ENCODE assay signal across 20 cellular contexts in genomic region chr1:34073028-34073730, GRCh38.
DNase-seq lines count a peak whose midpoint lies in the region; ATAC-seq, FAIRE-seq and TF ChIP-seq lines count a peak whose summit lies in the region.
"Had no signal": no experiment of that assay in that cellular context is flagged by ENCODE, and none has a peak within 500 bp of the region (broad histone marks: within the 10 kb centered on the region; RNA-seq: fewer than 3 reads in every experiment).

No MANE protein-coding gene starts in this region.

- no peak overlapping the region for H3K4ac ChIP-seq in H1 (replicated peaks; ENCODE audit: insufficient read length, low read depth, low read length)

- H3K4me2 ChIP-seq in SK-N-SH (no peak overlapping the region), H1 (ENCODE audit: insufficient read depth in 1 of 2, low read depth in 2 of 2, low read length in 2 of 2) (no peak overlapping the region)
- H3K4me2 ChIP-seq: A549; BLaER1 treated with 17β-estradiol and CSF1 and Interleukin-3, amounts not matched to agents 10 nM and 100 nM had no signal

- WGBS in SK-N-SH (ENCODE audit: low lambda C conversion rate), result 12% methylated on average over 3 of the region's 3 CpGs
- whole genome bisulfite sequencing in H1 (ENCODE audit: extremely low coverage in 1 of 2, insufficient coverage in 1 of 2, insufficient read length in 1 of 2, insufficient replicate concordance in 2 of 2, low coverage in 1 of 2, low lambda C conversion rate in 2 of 2, missing lambda C conversion rate in 1 of 2), 2 experiments, result 72% methylated on average over 3 of the region's 3 CpGs; no CpG with 5 or more reads in 1 of the 2 experiments
- WGBS in pancreas, 2 donors, result 10% methylated on average over 3 of the region's 3 CpGs

- H3K56ac ChIP-seq in H1 (replicated peaks; ENCODE audit: insufficient read length, low read depth, low read length), result no peak overlapping the region

- H2BK12ac ChIP-seq in H1 (ENCODE audit: low read depth, low read length), result no peak overlapping the region

- H3K9me3 ChIP-seq in SK-N-SH (no peaks in the 10 kb centered on the region), H1 (ENCODE audit: insufficient read depth in 2 of 2, low read depth in 1 of 2, low read length in 1 of 2) (peaks cover 11 to 13% of the 10 kb centered on the region in 2 experiments), pancreas (no peaks in the 10 kb centered on the region)
- H3K9me3 ChIP-seq: A549, Caco-2 had no signal

- no peaks in the 10 kb centered on the region for H3K79me2 ChIP-seq in SK-N-SH (ENCODE audit: insufficient read depth)
- peaks cover 4 to 23% of the 10 kb centered on the region in 2 experiments; a peak in 2 of 4 replicates for H3K79me2 ChIP-seq in H1 (ENCODE audit: control insufficient read depth in 1 of 2, insufficient read depth in 2 of 2, low read length in 2 of 2)

- no peak overlapping the region for H4K91ac ChIP-seq in H1 (replicated peaks; ENCODE audit: insufficient read length, low read length)

- no peak overlapping the region for H3K14ac ChIP-seq in H1 (ENCODE audit: insufficient read length)

- H3K36me3 ChIP-seq in SK-N-SH (replicated peaks in 1 of 2; ENCODE audit: control insufficient read depth in 1 of 2, insufficient read depth in 2 of 2, low read length in 1 of 2) (no peaks in the 10 kb centered on the region), H1 (ENCODE audit: control insufficient read depth in 2 of 4, insufficient read depth in 4 of 4, low read length in 3 of 4) (peaks cover 0 to 10% (median 0%) of the 10 kb centered on the region in 4 experiments; a peak in 1 of 8 replicates), pancreas (no peaks in the 10 kb centered on the region)
- H3K36me3 ChIP-seq: BLaER1 treated with 17β-estradiol and CSF1 and Interleukin-3, amounts not matched to agents 10 nM and 100 nM had no signal

- H2BK120ac ChIP-seq in H1 (replicated peaks; ENCODE audit: low read depth, low read length), result no peak overlapping the region

- TF ChIP-seq CTCF in SK-N-SH (IDR thresholded peaks at IDR 0.05) (no peak), H1 (IDR thresholded peaks at IDR 0.05; ENCODE audit: control extremely low read depth in 1 of 3, insufficient read depth in 1 of 3, low read depth in 1 of 3, low read length in 3 of 3) (no peak), pancreas (IDR thresholded peaks at IDR 0.05) (no peak)

- ATAC-seq in SK-N-SH treated with all-trans-retinoic acid at 6 μM for 48 hours, result no peak
- peak; percentile 95 to 97 (median 96) for ATAC-seq in pancreas
- no peak for ATAC-seq in HG02610 (IDR thresholded peaks at IDR 0.05; ENCODE audit: unreplicated experiment)
- ATAC-seq: A549; CD8-positive, alpha-beta T cell had no signal

- peaks cover 10% of the 10 kb centered on the region; the same call in 1 of the 2 replicates for H3K79me1 ChIP-seq in H1 (ENCODE audit: low read depth, low read length)

- H3K23ac ChIP-seq in H1 (ENCODE audit: insufficient read length), result no peak overlapping the region

- no peak overlapping the region for H2BK15ac ChIP-seq in H1 (ENCODE audit: low read length)

- H3K4me3 ChIP-seq in SK-N-SH (ENCODE audit: low read depth in 2 of 2, low read length in 1 of 2) (no peak overlapping the region), H1 (ENCODE audit: extremely low read depth in 1 of 4, insufficient read depth in 2 of 4, low read depth in 3 of 4, low read length in 4 of 4) (no peak overlapping the region), pancreas (no peak overlapping the region)
- H3K4me3 ChIP-seq: A549; BLaER1 treated with 17β-estradiol and CSF1 and Interleukin-3, amounts not matched to agents 10 nM and 100 nM had no signal

- CTCF ChIA-PET in SK-N-SH (lab: Yijun Ruan, JAX), result no interaction called here
- CTCF ChIA-PET in H1 (lab: Charles Lee; ENCODE audit: partially characterized antibody), result no interaction called here

- H3K9me2 ChIP-seq in SK-N-SH, result no peaks in the 10 kb centered on the region

- no peak overlapping the region for H4K5ac ChIP-seq in H1 (ENCODE audit: insufficient read length, low read depth, low read length)

- no peak overlapping the region for H3K18ac ChIP-seq in H1 (ENCODE audit: extremely low read depth, low read length)

- FAIRE-seq in H1 (lab: Jason Lieb, UNC) (no peak), pancreas (lab: Jason Lieb, UNC) (no peak)
- FAIRE-seq: A549, D721Med, G401.6, GM12891 had no signal

- no peak for TF ChIP-seq POLR2A in H1 (IDR thresholded peaks at IDR 0.05; ENCODE audit: control extremely low read depth in 1 of 2, low read depth in 2 of 2, low read length in 2 of 2)

- no peaks in the 10 kb centered on the region for H3K23me2 ChIP-seq in H1 (ENCODE audit: low read depth, low read length)

- H4K8ac ChIP-seq in H1 (ENCODE audit: extremely low read depth, insufficient read depth, low read length), result no peak overlapping the region

- H3K27ac ChIP-seq in SK-N-SH (ENCODE audit: low read depth in 2 of 2, low read length in 1 of 2) (no peak overlapping the region), H1 (ENCODE audit: low read depth, low read length) (no peak overlapping the region), pancreas (peak overlapping the region; percentile 31 to 59 (median 48))
- H3K27ac ChIP-seq: 22Rv1; A549; BLaER1 treated with 17β-estradiol and CSF1 and Interleukin-3, amounts not matched to agents 10 nM and 100 nM; C4-2B had no signal

- no peak overlapping the region for H2AFZ ChIP-seq in SK-N-SH (ENCODE audit: low read depth)
- H2AFZ ChIP-seq in H1 (ENCODE audit: low read length), result no peak overlapping the region

- no peak overlapping the region for H2AK5ac ChIP-seq in H1 (ENCODE audit: low read depth, low read length)

- H3K9ac ChIP-seq in SK-N-SH (no peak overlapping the region), H1 (replicated peaks in 1 of 4; ENCODE audit: extremely low read depth in 1 of 4, low read depth in 3 of 4, low read length in 3 of 4) (peak overlapping the region in 1 of 4 experiments; percentile 25; a peak in 2 of 7 replicates)
- H3K9ac ChIP-seq: BLaER1 treated with 17β-estradiol and CSF1 and Interleukin-3, amounts not matched to agents 10 nM and 100 nM had no signal

- POLR2A ChIA-PET in SK-N-SH (lab: Yijun Ruan, JAX), result no interaction called here
- POLR2A ChIA-PET in H1 (lab: Charles Lee; ENCODE audit: partially characterized antibody), result no interaction called here

- intact Hi-C loops in pancreas (cut with DNase I), result no loop called here

- no peak overlapping the region for H2BK20ac ChIP-seq in H1 (ENCODE audit: low read length)

- no peaks in the 10 kb centered on the region for H3K27me3 ChIP-seq in SK-N-SH (ENCODE audit: insufficient read depth)
- no peaks in the 10 kb centered on the region for H3K27me3 ChIP-seq in H1 (replicated peaks in 1 of 4; ENCODE audit: control insufficient read depth in 3 of 4, extremely low read depth in 1 of 4, insufficient read depth in 3 of 4, low read length in 3 of 4)
- H3K27me3 ChIP-seq in pancreas, result no peaks in the 10 kb centered on the region
- H3K27me3 ChIP-seq: BLaER1 treated with 17β-estradiol and CSF1 and Interleukin-3, amounts not matched to agents 10 nM and 100 nM had no signal

- H4K20me1 ChIP-seq in SK-N-SH (ENCODE audit: insufficient read depth) (no peaks in the 10 kb centered on the region), H1 (replicated peaks in 1 of 2; ENCODE audit: control insufficient read depth in 1 of 2, insufficient read depth in 2 of 2, low read length in 2 of 2) (peaks cover 1 to 3% of the 10 kb centered on the region in 2 experiments)
- H4K20me1 ChIP-seq: BLaER1 treated with 17β-estradiol and CSF1 and Interleukin-3, amounts not matched to agents 10 nM and 100 nM had no signal

- TF ChIP-seq RAD21 in SK-N-SH (IDR thresholded peaks at IDR 0.05; ENCODE audit: low read length), result peak; percentile 5; the same call in 1 of the 2 replicates
- TF ChIP-seq RAD21 in H1 (IDR thresholded peaks at IDR 0.05 in 1 of 2, conservative IDR thresholded peaks at IDR 0.05 in 1 of 2; ENCODE audit: low read depth in 2 of 2, low read length in 2 of 2), result no peak

- H3K4me1 ChIP-seq in SK-N-SH (ENCODE audit: control insufficient read depth in 1 of 2, insufficient read depth in 2 of 2, low read depth in 1 of 2, low read length in 1 of 2) (no peaks in the 10 kb centered on the region; a peak in 1 of 4 replicates), H1 (replicated peaks in 1 of 4; ENCODE audit: control insufficient read depth in 3 of 4, insufficient read depth in 4 of 4, low read length in 3 of 4) (peaks cover 0 to 22% (median under 1%) of the 10 kb centered on the region in 4 experiments; a peak in 3 of 7 replicates), pancreas (peaks cover 6 to 13% (median 7%) of the 10 kb centered on the region in 3 donors)
- H3K4me1 ChIP-seq: A549, Caco-2 had no signal

- 0 out of 2 replicates have a peak overlapping the region, but pooled peaks have one; percentile 5 for H2BK5ac ChIP-seq in H1 (ENCODE audit: low read depth, low read length)

- no peaks in the 10 kb centered on the region for H3F3A ChIP-seq in SK-N-SH (replicated peaks; ENCODE audit: insufficient read depth)

- DNase-seq in SK-N-SH (peak; percentile 38), H1 (ENCODE audit: low read depth in 1 of 2, low spot score in 2 of 2) (no peak), pancreas (peak in 4 of 6 donors; percentile 60 to 80 (median 72))
- DNase-seq in activated T-cell treated with anti-CD3 and anti-CD28 coated beads, Interleukin-2, amount 50 U/mL, for 1 hour, result no peak
- DNase-seq: AML-193; Caco-2; Calu3; CD4-positive, alpha-beta T cell; CD8-positive, alpha-beta T cell; DMS79 treated with DMSO at 0.1 percent for 48 hours; GF-D8 had no signal

- TF ChIP-seq EP300 in SK-N-SH (IDR thresholded peaks at IDR 0.05; ENCODE audit: borderline replicate concordance in 1 of 2, low read depth in 1 of 2, low read length in 1 of 2), result peak in 1 of 2 experiments; percentile 54; a peak in 2 of 4 replicates
- no peak for TF ChIP-seq EP300 in H1 (IDR thresholded peaks at IDR 0.05; ENCODE audit: borderline replicate concordance in 1 of 2, low read depth in 2 of 2, low read length in 2 of 2)

TF ChIP-seq in SK-N-SH treated with all-trans-retinoic acid at 6 μM for 48 hours, 23 proteins besides CTCF, POLR2A, EP300 and RAD21 (continues in another document):
- TF ChIP-seq PPARA (CRISPR knock-in tag; IDR thresholded peaks at IDR 0.05; ENCODE audit: borderline replicate concordance), result no peak
- TF ChIP-seq OSR1 (CRISPR knock-in tag; IDR thresholded peaks at IDR 0.05), result no peak
- no peak for TF ChIP-seq ZNF70 (CRISPR knock-in tag; IDR thresholded peaks at IDR 0.05)
- no peak for TF ChIP-seq GLIS3 (CRISPR knock-in tag; IDR thresholded peaks at IDR 0.05)
- TF ChIP-seq BACH2 (CRISPR knock-in tag; IDR thresholded peaks at IDR 0.05; ENCODE audit: borderline replicate concordance), result no peak
- TF ChIP-seq SNAI2 (CRISPR knock-in tag; IDR thresholded peaks at IDR 0.05), result no peak
- no peak for TF ChIP-seq ZFP3 (CRISPR knock-in tag; IDR thresholded peaks at IDR 0.05)

TF ChIP-seq in H1, 55 proteins besides CTCF, POLR2A, EP300 and RAD21 (continues in another document):
- no peak for TF ChIP-seq RFX5 (IDR thresholded peaks at IDR 0.05; ENCODE audit: borderline replicate concordance, low read depth, low read length)
- TF ChIP-seq SIN3A (conservative IDR thresholded peaks at IDR 0.05 in 1 of 2, IDR thresholded peaks at IDR 0.05 in 1 of 2; ENCODE audit: low read depth in 1 of 2, low read length in 2 of 2), result no peak
- no peak for TF ChIP-seq JUN (IDR thresholded peaks at IDR 0.05; ENCODE audit: low read depth, low read length)
- no peak for TF ChIP-seq TAF1 (IDR thresholded peaks at IDR 0.05; ENCODE audit: low read depth, low read length)
- TF ChIP-seq TEAD4 (IDR thresholded peaks at IDR 0.05; ENCODE audit: low read depth, low read length), result no peak
- TF ChIP-seq PHF8 (conservative IDR thresholded peaks at IDR 0.05; ENCODE audit: low read depth, low read length), result no peak

Comparison
In these comparisons a context has a peak if more than half of its experiments do, and no peak if none do; other contexts are left out.
1. DNase-seq: peak in SK-N-SH (single experiment) and pancreas (4 of 6); none in H1 (0 of 2) and activated T-cell treated with anti-CD3 and anti-CD28 coated beads, Interleukin-2, amount 50 U/mL, for 1 hour (single experiment).
2. H3K27ac ChIP-seq: peak in pancreas (4 of 4); none in SK-N-SH (0 of 2) and H1 (single experiment).
3. ATAC-seq: peak in pancreas (4 of 4); none in SK-N-SH treated with all-trans-retinoic acid at 6 μM for 48 hours (single experiment) and HG02610 (single experiment).
4. Of the 17 proteins assayed by ChIP-seq in both H1 and SK-N-SH: peak only in H1: none; only in SK-N-SH: RAD21; in both: none; in neither: 15; mixed calls (peak in some experiments, not most) for 1.